In genomic region chr16:4271176-4272113, GRCh38 we compare ENCODE assay signal across 8 cellular contexts. TPM values are rescaled to one million over a fixed set of nuclear protein-coding genes. Genes with fewer than 3 reads are reported as not detected.
DNase-seq lines count a peak whose midpoint lies in the region; ATAC-seq and TF ChIP-seq lines count a peak whose summit lies in the region.

No MANE protein-coding gene starts in this region.

- no peaks in the 10 kb centered on the region for H3K36me3 ChIP-seq in ACC112 (ENCODE audit: insufficient read depth, low read length)
- no peaks in the 10 kb centered on the region for H3K36me3 ChIP-seq in kidney epithelial cell (ENCODE audit: control insufficient read depth, insufficient read depth, low read length)

- peaks cover 7% of the 10 kb centered on the region for H3K4me1 ChIP-seq in ACC112 (ENCODE audit: control insufficient read depth, insufficient read depth, low read length, unreplicated experiment)

- peak overlapping the region; percentile 61 for H2AFZ ChIP-seq in ACC112 (ENCODE audit: low read length, unreplicated experiment)

- H3K4me1 Mint-ChIP-seq in central memory CD8-positive, alpha-beta T cell: peaks cover 12% of the 10 kb centered on the region

- H3K27me3 ChIP-seq in ACC112 (ENCODE audit: insufficient read depth, low read length) (no peaks in the 10 kb centered on the region), kidney epithelial cell (ENCODE audit: control insufficient read depth, insufficient read depth, low read length) (no peaks in the 10 kb centered on the region)

- peaks cover 31% of the 10 kb centered on the region for H3K79me2 ChIP-seq in ACC112 (ENCODE audit: control insufficient read depth, insufficient read depth, low read length, unreplicated experiment)

- ATAC-seq in GM18867 (IDR thresholded peaks at IDR 0.05; ENCODE audit: unreplicated experiment) (peak; percentile 66), HG03135 (IDR thresholded peaks at IDR 0.05; ENCODE audit: unreplicated experiment) (peak; percentile 61)
- ATAC-seq in central memory CD8-positive, alpha-beta T cell (replicated peaks; ENCODE audit: extremely low read depth, poor library complexity, severe bottlenecking): peak; percentile 83

- H3K4me3 Mint-ChIP-seq in central memory CD8-positive, alpha-beta T cell: peak overlapping the region; percentile 90

- DNase-seq in NCI-H2227 treated with DMSO at 0.1 percent for 48 hours (lab: John Stamatoyannopoulos, UW) (peak; percentile 92), kidney epithelial cell (ENCODE audit: low read depth) (no peak)
- DNase-seq in activated CD4-positive, CD25-positive, alpha-beta regulatory T cell treated with anti-CD3 and anti-CD28 coated beads, Interleukin-2, amount 50 U/mL, for 16 hours (ENCODE audit: low read depth, low spot score): peak; percentile 75
- DNase-seq in central memory CD8-positive, alpha-beta T cell (ENCODE audit: low spot score in 2 of 2): peak; percentile 75 to 76
- DNase-seq in stimulated activated CD4-positive, alpha-beta T cell treated with anti-CD3 and anti-CD28 coated beads, Interleukin-15, amount 100 ng/mL, for 1 hour (ENCODE audit: low read depth in 1 of 2, low spot score in 1 of 2): peak; percentile 72 to 78

- peaks cover 19% of the 10 kb centered on the region for H3K36me3 Mint-ChIP-seq in central memory CD8-positive, alpha-beta T cell (ENCODE audit: insufficient read depth)

- no peak for TF ChIP-seq CTCF in kidney epithelial cell (IDR thresholded peaks at IDR 0.05; ENCODE audit: insufficient read depth, low read length, poor library complexity, severe bottlenecking)

- H3K9me3 Mint-ChIP-seq in central memory CD8-positive, alpha-beta T cell: no peaks in the 10 kb centered on the region

- H3K27ac Mint-ChIP-seq in central memory CD8-positive, alpha-beta T cell (ENCODE audit: low read depth): no peak overlapping the region

- H3K27me3 Mint-ChIP-seq in central memory CD8-positive, alpha-beta T cell: no peaks in the 10 kb centered on the region

- peak overlapping the region; percentile 96 for H3K4me3 ChIP-seq in ACC112 (ENCODE audit: low read depth, low read length)
- H3K4me3 ChIP-seq in kidney epithelial cell (ENCODE audit: low read depth, low read length): peak overlapping the region; percentile 77

- H3K27ac ChIP-seq in ACC112 (ENCODE audit: low read depth, low read length): peak overlapping the region; percentile 85

RNA-seq across cellular contexts. Expression of gene TFAP4, which starts 1.4 kb away (rescaled TPM):
- total RNA-seq in kidney epithelial cell: 7.1 and 10.4 TPM in 2 replicates

RNA-seq across cellular contexts. Expression of gene SRL, which starts 29.6 kb away (rescaled TPM):
- not detected in 2 replicates for total RNA-seq in kidney epithelial cell

RNA-seq across cellular contexts. Expression of gene GLIS2, which starts 44.4 kb away (rescaled TPM):
- 11.5 and 14.7 TPM in 2 replicates for total RNA-seq in kidney epithelial cell
